Comparison of ENCODE assay signal across 8 cellular contexts in the genomic region with DNA sequence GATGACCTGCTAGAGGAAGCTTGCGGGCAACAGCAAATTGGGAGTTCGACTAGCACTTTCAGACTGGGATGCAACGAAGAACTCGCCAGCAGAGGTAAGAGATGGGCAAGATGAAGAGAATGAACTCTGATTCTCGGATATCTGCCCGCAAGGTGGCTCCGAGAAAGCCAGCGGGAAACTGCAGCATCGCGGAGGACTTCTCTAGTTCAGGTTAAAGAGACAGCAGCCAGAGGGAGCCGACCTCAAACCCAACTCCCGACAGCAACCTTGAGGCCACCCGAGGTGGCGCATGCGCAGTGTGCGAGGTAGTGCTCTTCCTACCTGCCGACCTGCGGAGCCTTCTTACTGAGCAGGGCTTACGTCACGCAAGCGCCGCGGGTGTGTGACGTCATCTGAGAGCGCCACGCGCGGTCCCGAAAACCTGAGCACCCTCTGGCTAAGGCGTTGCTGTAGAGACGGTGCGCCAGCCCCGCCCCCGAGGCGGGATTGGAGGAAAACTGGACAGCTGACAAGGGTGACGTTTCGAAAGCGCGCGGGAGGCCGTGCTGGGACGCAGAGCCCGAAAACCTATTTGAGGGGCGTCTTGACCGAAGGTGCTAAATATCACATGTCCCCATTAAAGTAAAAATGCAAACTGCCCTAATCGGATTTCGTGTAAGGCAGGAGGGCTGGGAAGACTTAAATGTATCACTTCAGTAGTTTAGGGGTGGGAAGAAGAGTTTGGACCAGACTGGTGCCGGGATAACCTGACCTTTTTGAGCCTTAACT.
DNase-seq lines count a peak whose midpoint lies in the region; ATAC-seq, FAIRE-seq and TF ChIP-seq lines count a peak whose summit lies in the region.

No MANE protein-coding gene starts in this region.

- no peaks in the 10 kb centered on the region for H3K9me3 ChIP-seq in kidney (ENCODE audit: control insufficient read depth in 1 of 2, low read length in 2 of 2)

- H3K4me3 ChIP-seq in choroid plexus epithelial cell (ENCODE audit: low read depth, low read length) (peak overlapping the region; percentile 69), kidney (ENCODE audit: low read length in 2 of 2) (peak overlapping the region; percentile 92 to 94)

- peaks cover 3 to 9% of the 10 kb centered on the region in 2 donors for H3K4me1 ChIP-seq in kidney (ENCODE audit: control insufficient read depth in 1 of 2, insufficient read depth in 1 of 2, low read depth in 1 of 2, low read length in 2 of 2)

- peak overlapping the region; percentile 84 to 93 for H3K9ac ChIP-seq in kidney (ENCODE audit: low read length in 2 of 2)

- peak; percentile 82 for TF ChIP-seq POLR2A in GM19193 (IDR thresholded peaks at IDR 0.05; ENCODE audit: extremely low read depth, insufficient read depth, insufficient read length)

- H3K36me3 ChIP-seq in kidney (ENCODE audit: control insufficient read depth in 1 of 2, insufficient read depth in 2 of 2, low read length in 2 of 2) = no peaks in the 10 kb centered on the region

- DNase-seq in Ammon's horn (ENCODE audit: low spot score) (peak; percentile 99), NCI-H510A (lab: John Stamatoyannopoulos, UW) (peak; percentile 100), choroid plexus epithelial cell (ENCODE audit: low read depth) (peak; percentile 99), kidney (peak; percentile 99)
- DNase-seq in activated CD4-positive, alpha-beta T cell treated with anti-CD3 and anti-CD28 coated beads for 24 hours (ENCODE audit: low read depth in 2 of 2) = peak; percentile 99
- DNase-seq in stimulated activated CD4-positive, alpha-beta T cell treated with anti-CD3 and anti-CD28 coated beads, Interleukin-15, amount 100 ng/mL, for 1 hour (ENCODE audit: low read depth in 1 of 2, low spot score in 1 of 2) = peak; percentile 99 to 100

- TF ChIP-seq CTCF in choroid plexus epithelial cell (conservative IDR thresholded peaks at IDR 0.05; ENCODE audit: low read depth, low read length) = peak; percentile 34
- no peak for TF ChIP-seq CTCF in kidney (IDR thresholded peaks at IDR 0.05; ENCODE audit: borderline replicate concordance, extremely low read depth, insufficient read depth)

- peak; percentile 72 for ATAC-seq in HG03439 (IDR thresholded peaks at IDR 0.05; ENCODE audit: unreplicated experiment)

- peak; percentile 88 for FAIRE-seq in kidney (lab: Jason Lieb, UNC)

- intact Hi-C loops in kidney (cut with DNase I) = no loop called here

- peak overlapping the region; percentile 63 to 87 for H3K27ac ChIP-seq in kidney (ENCODE audit: low read depth in 2 of 2, low read length in 2 of 2)

Comparison
In these comparisons a context has a peak if more than half of its experiments do, and no peak if none do; other contexts are left out.
1. Peak in every context shown above with its lines: DNase-seq, ATAC-seq, H3K4me3 ChIP-seq and H3K27ac ChIP-seq.